ENCODE assay signal across 8 cellular contexts in the genomic region with DNA sequence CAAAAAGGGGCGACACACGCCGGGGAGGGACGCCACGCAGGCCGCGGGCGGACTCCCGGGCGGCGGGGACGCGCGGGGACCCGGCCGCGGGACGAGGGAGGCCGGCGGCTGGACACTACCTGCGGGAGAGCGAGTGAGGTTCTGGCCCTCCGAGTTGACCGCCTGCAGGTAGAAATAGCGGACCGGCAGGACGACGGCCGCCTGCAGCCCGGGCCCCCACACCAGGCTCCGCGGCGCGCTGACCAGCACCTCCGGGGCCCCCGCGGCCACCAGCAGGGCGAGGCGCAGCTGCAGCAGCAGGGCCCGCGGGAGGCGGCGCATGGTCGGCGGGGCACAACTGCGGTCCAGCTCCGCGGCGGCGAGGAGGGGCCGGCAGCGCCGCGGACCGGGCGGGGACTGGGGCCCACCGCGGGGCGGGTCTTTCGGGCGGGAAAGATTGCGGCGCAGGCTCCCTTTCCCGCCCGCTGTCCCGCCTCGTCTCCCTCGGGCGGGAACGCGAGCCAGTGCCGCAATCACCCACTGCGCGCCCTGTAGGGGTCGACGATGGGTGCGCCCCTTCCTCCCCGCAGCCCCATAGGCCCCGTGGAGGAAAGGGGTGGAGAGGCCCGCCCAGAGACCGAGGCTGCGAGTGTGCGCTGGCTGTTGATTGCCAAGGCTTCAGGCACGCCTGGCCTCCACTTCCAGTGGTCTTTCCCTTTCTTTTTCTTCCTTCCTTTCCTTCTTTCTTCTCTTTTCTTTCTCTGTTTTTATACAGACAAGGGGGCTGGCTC. TPM values are rescaled to one million over a fixed set of nuclear protein-coding genes. Genes with fewer than 3 reads are reported as not detected.
A peak's percentile ranks its signal among the peaks of the same experiment; 100 is the strongest.
DNase-seq lines count a peak whose midpoint lies in the region; ATAC-seq and TF ChIP-seq lines count a peak whose summit lies in the region.

A gene with protein sequence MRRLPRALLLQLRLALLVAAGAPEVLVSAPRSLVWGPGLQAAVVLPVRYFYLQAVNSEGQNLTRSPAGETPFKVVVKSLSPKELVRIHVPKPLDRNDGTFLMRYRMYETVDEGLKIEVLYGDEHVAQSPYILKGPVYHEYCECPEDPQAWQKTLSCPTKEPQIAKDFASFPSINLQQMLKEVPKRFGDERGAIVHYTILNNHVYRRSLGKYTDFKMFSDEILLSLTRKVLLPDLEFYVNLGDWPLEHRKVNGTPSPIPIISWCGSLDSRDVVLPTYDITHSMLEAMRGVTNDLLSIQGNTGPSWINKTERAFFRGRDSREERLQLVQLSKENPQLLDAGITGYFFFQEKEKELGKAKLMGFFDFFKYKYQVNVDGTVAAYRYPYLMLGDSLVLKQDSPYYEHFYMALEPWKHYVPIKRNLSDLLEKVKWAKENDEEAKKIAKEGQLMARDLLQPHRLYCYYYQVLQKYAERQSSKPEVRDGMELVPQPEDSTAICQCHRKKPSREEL (minus strand): TSS at position 339 of the 770 bp plus-strand sequence. CDS start 18 bp downstream, at position 321.

- peak in 1 of 4 donors; percentile 13 for TF ChIP-seq CTCF in right lobe of liver (IDR thresholded peaks at IDR 0.05)

- H3K4me3 ChIP-seq in duodenal mucosa (ENCODE audit: low read depth in 1 of 2, low read length in 2 of 2) (peak within 1 kb of the TSS; percentile 70 to 71), right lobe of liver (peak within 1 kb of the TSS; percentile 71 to 87 (median 77))

- intact Hi-C loops in right lobe of liver (cut with DNase I), result no loop called here

- WGBS in right lobe of liver (ENCODE audit: insufficient coverage, low coverage, low lambda C conversion rate, missing lambda C conversion rate), result 0% methylated on average over 7 of the region's 84 CpGs

- H3K27me3 ChIP-seq in duodenal mucosa (ENCODE audit: control insufficient read depth in 1 of 2, insufficient read depth in 2 of 2, low read length in 2 of 2) (no peaks in the 10 kb centered on the region), right lobe of liver (no peaks in the 10 kb centered on the region)

- in situ Hi-C loops in ACHN (cut with HindIII; ENCODE audit: low pct_ligation_motif_present, low pct_unique_long_range_greater_than_20kb, low sequenced_read_pairs), result no loop called here

- peak within 1 kb of the TSS; percentile 21 to 66 for H3K9ac ChIP-seq in duodenal mucosa (ENCODE audit: low read depth in 1 of 2, low read length in 2 of 2)

- TF ChIP-seq POLR2A in right lobe of liver (IDR thresholded peaks at IDR 0.05), result peak; percentile 57

- H3K4me1 ChIP-seq in duodenal mucosa (ENCODE audit: control insufficient read depth in 1 of 2, insufficient read depth in 2 of 2, low read length in 2 of 2), result peaks cover 7 to 10% of the 10 kb centered on the region in 2 donors
- H3K4me1 ChIP-seq in right lobe of liver, result peaks cover 0 to 5% (median 0%) of the 10 kb centered on the region in 4 donors

- ATAC-seq in GM18858 (IDR thresholded peaks at IDR 0.05; ENCODE audit: unreplicated experiment) (peak; percentile 44), HG03045 (IDR thresholded peaks at IDR 0.05; ENCODE audit: unreplicated experiment) (peak; percentile 67), right lobe of liver (peak; percentile 69 to 90 (median 86))

- no peaks in the 10 kb centered on the region for H3K9me3 ChIP-seq in duodenal mucosa (ENCODE audit: control insufficient read depth in 1 of 2, low read length in 2 of 2)
- no peaks in the 10 kb centered on the region for H3K9me3 ChIP-seq in right lobe of liver

- H3K36me3 ChIP-seq in duodenal mucosa (ENCODE audit: control insufficient read depth in 1 of 2, insufficient read depth in 2 of 2, low read length in 2 of 2), result no peaks in the 10 kb centered on the region
- H3K36me3 ChIP-seq in right lobe of liver, result no peaks in the 10 kb centered on the region

- H3K27ac ChIP-seq in duodenal mucosa (ENCODE audit: low read depth, low read length), result peak within 1 kb of the TSS; percentile 91
- H3K27ac ChIP-seq in right lobe of liver, result peak within 1 kb of the TSS; percentile 90 to 96 (median 93)

- DNase-seq in ACHN, result peak; percentile 68
- DNase-seq in NCI-H446 treated with DMSO at 0.1 percent for 48 hours (lab: John Stamatoyannopoulos, UW), result peak; percentile 47
- peak; percentile 17 to 18 for DNase-seq in activated CD4-positive, alpha-beta T cell treated with anti-CD3 and anti-CD28 coated beads, Interleukin-2, amount 50 U/mL, for 4 hours
- peak; percentile 73 to 76 (median 75) for DNase-seq in right lobe of liver
- peak; percentile 46 for DNase-seq in stimulated activated CD4-positive, alpha-beta T cell treated with anti-CD3 and anti-CD28 coated beads, Interleukin-4, amount 100 ng/mL, for 1 hour

RNA-seq across cellular contexts. Expression of the gene that starts here (rescaled TPM):
- total RNA-seq in right lobe of liver, result 10 to 100 TPM in 2 of 6 experiments, 1 to 10 TPM in 4; 5.5 to 11.8 (median 9.9) TPM

Comparison
In these comparisons a context has a peak if more than half of its experiments do, and no peak if none do; other contexts are left out.
1. Peak in every context shown above with its lines: DNase-seq, ATAC-seq, H3K4me3 ChIP-seq and H3K27ac ChIP-seq.
2. DNase-seq: peak in every context shown above with its lines; median percentile 75 in right lobe of liver; 68 in ACHN; 47 in NCI-H446 treated with DMSO at 0.1 percent for 48 hours; 46 in stimulated activated CD4-positive, alpha-beta T cell treated with anti-CD3 and anti-CD28 coated beads, Interleukin-4, amount 100 ng/mL, for 1 hour; 18 in activated CD4-positive, alpha-beta T cell treated with anti-CD3 and anti-CD28 coated beads, Interleukin-2, amount 50 U/mL, for 4 hours.